In genomic region chr18:45910405-45911023, GRCh38 we compare ENCODE assay signal across 8 cellular contexts. TPM values are rescaled to one million over a fixed set of nuclear protein-coding genes. Genes with fewer than 3 reads are reported as not detected.
DNase-seq lines count a peak whose midpoint lies in the region; ATAC-seq, FAIRE-seq and TF ChIP-seq lines count a peak whose summit lies in the region.

No MANE protein-coding gene starts in this region.

- WGBS in GM23248 (ENCODE audit: low coverage in 1 of 2, low lambda C conversion rate in 2 of 2, missing lambda C conversion rate in 2 of 2), 2 experiments, result 28 to 35% methylated on average over 4 of the region's 4 CpGs
- no CpG with 5 or more reads among the region's 4 CpGs for WGBS in mesendoderm (ENCODE audit: extremely low coverage, insufficient coverage, low lambda C conversion rate)

- H3K79me2 ChIP-seq in GM23248 (ENCODE audit: insufficient read depth), result peaks cover 11% of the 10 kb centered on the region; the same call in 1 of the 2 replicates
- H3K79me2 ChIP-seq in mesendoderm (ENCODE audit: control insufficient read depth, insufficient read depth, low read length), result no peaks in the 10 kb centered on the region

- peaks cover 51% of the 10 kb centered on the region for H3K36me3 Mint-ChIP-seq in chondrocyte (ENCODE audit: low read depth)

- no peak overlapping the region; the same call in 1 of the 2 replicates for H3K27ac ChIP-seq in GM23248
- no peak overlapping the region for H3K27ac ChIP-seq in mesendoderm (ENCODE audit: low read depth, low read length)

- H3K4me2 ChIP-seq in GM23248 (ENCODE audit: unreplicated experiment), result no peak overlapping the region
- no peak overlapping the region for H3K4me2 ChIP-seq in mesendoderm (ENCODE audit: low read length)

- peaks cover 10% of the 10 kb centered on the region for H3K4me1 Mint-ChIP-seq in chondrocyte (ENCODE audit: low read depth)

- TF ChIP-seq CTCF in D721Med (IDR thresholded peaks at IDR 0.05; ENCODE audit: insufficient read depth, missing control alignments) (peak; percentile 56), chondrocyte (IDR thresholded peaks at IDR 0.05) (peak; percentile 86)

- H3K4me1 ChIP-seq in GM23248 (ENCODE audit: insufficient read depth) (no peaks in the 10 kb centered on the region), mesendoderm (ENCODE audit: control insufficient read depth, low read depth, low read length) (no peaks in the 10 kb centered on the region)

- H2BK120ac ChIP-seq in mesendoderm (ENCODE audit: low read depth, low read length), result no peak overlapping the region

- ATAC-seq in GM18520 (IDR thresholded peaks at IDR 0.05; ENCODE audit: unreplicated experiment), result no peak

- no peak overlapping the region for H4K8ac ChIP-seq in mesendoderm (ENCODE audit: low read depth, low read length)

- H3K36me3 ChIP-seq in GM23248 (ENCODE audit: low read depth) (peaks cover 91% of the 10 kb centered on the region), mesendoderm (ENCODE audit: control insufficient read depth, insufficient read depth, low read length) (peaks cover 4% of the 10 kb centered on the region)

- 0 out of 2 replicates have a peak, but pooled peaks cover 12% of the 10 kb centered on the region for H3F3A ChIP-seq in GM23248 (ENCODE audit: insufficient read depth)

- no peak overlapping the region for H2BK5ac ChIP-seq in mesendoderm (ENCODE audit: low read length)

- no peaks in the 10 kb centered on the region for H3K9me3 ChIP-seq in GM23248 (ENCODE audit: low read depth)

- H4K20me1 ChIP-seq in GM23248 (ENCODE audit: insufficient read depth), result no peaks in the 10 kb centered on the region

- H3K18ac ChIP-seq in mesendoderm (ENCODE audit: low read length), result no peak overlapping the region

- H3K4me3 ChIP-seq in GM23248 (no peak overlapping the region), mesendoderm (ENCODE audit: low read length) (no peak overlapping the region)

- H3K4ac ChIP-seq in mesendoderm (ENCODE audit: low read depth, low read length), result no peak overlapping the region

- no peak overlapping the region for H3K9ac ChIP-seq in GM23248
- no peak overlapping the region for H3K9ac ChIP-seq in mesendoderm (ENCODE audit: low read length)

- FAIRE-seq in D721Med (lab: Jason Lieb, UNC), result peak; percentile 92

- peak; percentile 55 for DNase-seq in D721Med (ENCODE audit: insufficient read length, low spot score)
- DNase-seq in GM23248, result peak; percentile 68
- DNase-seq in NCI-H1694 (lab: John Stamatoyannopoulos, UW), result peak; percentile 0
- peak; percentile 45 for DNase-seq in activated CD4-positive, alpha-beta T cell treated with anti-CD3 and anti-CD28 coated beads for 1 hour
- no peak for DNase-seq in chondrocyte (ENCODE audit: low spot score)
- peak; percentile 63 for DNase-seq in mesendoderm
- peak; percentile 10 to 36 for DNase-seq in stimulated activated CD8-positive, alpha-beta memory T cell treated with anti-CD3 and anti-CD28 coated beads, Interleukin-4, amount 100 ng/mL, for 4 hours (ENCODE audit: low read depth in 2 of 2, low spot score in 1 of 2)

- no peak overlapping the region for H3K27ac Mint-ChIP-seq in chondrocyte (ENCODE audit: unreplicated experiment)

- no peak overlapping the region for H3K56ac ChIP-seq in mesendoderm (ENCODE audit: low read length)

- H3K79me1 ChIP-seq in mesendoderm (ENCODE audit: low read length), result no peaks in the 10 kb centered on the region

- H3K27me3 Mint-ChIP-seq in chondrocyte (ENCODE audit: low read depth), result no peaks in the 10 kb centered on the region

- no peak overlapping the region for H3K4me3 Mint-ChIP-seq in chondrocyte (ENCODE audit: unreplicated experiment)

- in situ Hi-C loops in GM23248 (cut with MboI), result no loop called here

- no peak overlapping the region for H3K23ac ChIP-seq in mesendoderm (ENCODE audit: low read length)

- no peaks in the 10 kb centered on the region for H3K9me3 Mint-ChIP-seq in chondrocyte (ENCODE audit: low read depth)

- no peak overlapping the region for H2AK5ac ChIP-seq in mesendoderm (ENCODE audit: low read length)

- no peak overlapping the region for H2BK15ac ChIP-seq in mesendoderm (replicated peaks; ENCODE audit: low read depth)

- H3K27me3 ChIP-seq in GM23248 (replicated peaks; ENCODE audit: insufficient read depth) (no peaks in the 10 kb centered on the region), mesendoderm (ENCODE audit: insufficient read depth, low read length, poor library complexity) (no peaks in the 10 kb centered on the region)

- no peak overlapping the region for H2AFZ ChIP-seq in GM23248

- no peak overlapping the region for H4K5ac ChIP-seq in mesendoderm (ENCODE audit: low read length)

- H3K9me2 ChIP-seq in GM23248 (ENCODE audit: insufficient read depth), result no peaks in the 10 kb centered on the region

RNA-seq across cellular contexts. Expression of gene EPG5, which starts 56.6 kb away (rescaled TPM):
- total RNA-seq in GM23248 (2014; rRNA removed; shearing (Covaris generic)), result 77.7 and 77.9 TPM in 2 replicates
- 22.0 and 22.6 TPM in 2 replicates for polyA plus RNA-seq in GM23248 (2016; fragmentation: Nextera tagmentation; extraction: Ambion mirVana)
- total RNA-seq in chondrocyte, result 23.3 to 28.9 TPM (median 24.5 TPM) in 3 replicates
- polyA plus RNA-seq in mesendoderm (2013, experiment 1 of 2), result 4.0 TPM
- 3.4 TPM for polyA plus RNA-seq in mesendoderm (2013, experiment 2 of 2)
